Comparison of ENCODE assay signal across 34 cellular contexts in genomic region chr6:133820208-133820607, GRCh38.
"Had no signal": no experiment of that assay in that cellular context is flagged by ENCODE, and none has a peak within 500 bp of the region (broad histone marks: within the 10 kb centered on the region; RNA-seq: fewer than 3 reads in every experiment).

No MANE protein-coding gene starts in this region.

- H3K27ac Mint-ChIP-seq: activated B cell treated with CpG ODN at 0.5 μM for 24 hours; activated CD4-positive, alpha-beta memory T cell treated with anti-CD3 and anti-CD28 coated beads for 36 hours; activated CD4-positive, alpha-beta T cell treated with anti-CD3 and anti-CD28 coated beads for 36 hours; activated CD4-positive, alpha-beta T cell treated with anti-CD3 and anti-CD28 coated beads, Interleukin-2, amount 10 ng/mL, durations not matched to agents 24 days and 14 days; activated CD8-positive, alpha-beta memory T cell treated with anti-CD3 and anti-CD28 coated beads, Interleukin-2, amount 10 ng/mL, durations not matched to agents 7 days and 5 days; activated CD8-positive, alpha-beta T cell treated with anti-CD3 and anti-CD28 coated beads, Interleukin-2, amount 10 ng/mL, durations not matched to agents 7 days and 5 days; activated naive CD4-positive, alpha-beta T cell treated with anti-CD3 and anti-CD28 coated beads, Interleukin-2, amount 10 ng/mL, durations not matched to agents 7 days and 5 days; activated naive CD4-positive, alpha-beta T cell treated with anti-CD3 and anti-CD28 coated beads, Interleukin-2, amount 50 U/mL, for 72 hours; activated naive CD8-positive, alpha-beta T cell treated with anti-CD3 and anti-CD28 coated beads, Interleukin-2, amount 10 ng/mL, durations not matched to agents 7 days and 5 days; activated T-helper 1 cell treated with anti-CD3 and anti-CD28 coated beads, Interleukin-12 subunit alpha, Interleukin-12 subunit beta, Interleukin-2, Interleukin-4 antibody, amounts not matched to agents 30 ng/mL and 10 ng/mL and 1 ng/mL, durations not matched to agents 14 hours and 24 hours and 36 hours; activated T-helper 2 cell treated with anti-CD3 and anti-CD28 coated beads, Interferon-gamma antibody, Interleukin-2, Interleukin-4, amounts not matched to agents 10 μg/mL and 5 μg/mL and 100 μg/mL, durations not matched to agents 14 hours and 24 hours and 36 hours; brain; T-helper 17 cell; T-helper 2 cell treated with Interferon-gamma antibody and Interleukin-4, amounts not matched to agents 5 μg/mL and 100 μg/mL, for 36 hours had no signal

- H3K4me1 ChIP-seq: breast epithelium, colonic mucosa had no signal

- H3K27me3 Mint-ChIP-seq: activated CD4-positive, alpha-beta memory T cell treated with anti-CD3 and anti-CD28 coated beads for 36 hours; activated CD4-positive, alpha-beta T cell treated with anti-CD3 and anti-CD28 coated beads, Interleukin-2, amount 10 ng/mL, durations not matched to agents 24 days and 14 days; activated CD8-positive, alpha-beta memory T cell treated with anti-CD3 and anti-CD28 coated beads, Interleukin-2, amount 10 ng/mL, durations not matched to agents 7 days and 5 days; brain had no signal

- DNase-seq: activated B cell treated with CpG ODN at 0.5 μM for 24 hours; activated CD4-positive, alpha-beta memory T cell treated with anti-CD3 and anti-CD28 coated beads for 36 hours; activated CD4-positive, alpha-beta T cell treated with anti-CD3 and anti-CD28 coated beads for 36 hours; activated CD4-positive, alpha-beta T cell treated with anti-CD3 and anti-CD28 coated beads, Interleukin-2, amount 10 ng/mL, durations not matched to agents 24 days and 14 days; activated CD4-positive, CD25-positive, alpha-beta regulatory T cell treated with anti-CD3 and anti-CD28 coated beads, Interleukin-2, amount 50 U/mL, for 72 hours; activated CD8-positive, alpha-beta memory T cell treated with anti-CD3 and anti-CD28 coated beads, Interleukin-2, amount 10 ng/mL, durations not matched to agents 7 days and 5 days; activated CD8-positive, alpha-beta memory T cell treated with anti-CD3 and anti-CD28 coated beads, Interleukin-2, amount 50 U/mL, for 4 hours; activated CD8-positive, alpha-beta T cell treated with anti-CD3 and anti-CD28 coated beads, Interleukin-2, amount 10 ng/mL, durations not matched to agents 7 days and 5 days; activated effector memory CD4-positive, alpha-beta T cell treated with anti-CD3 and anti-CD28 coated beads, Interleukin-2, amount 50 U/mL, for 16 hours; activated naive CD4-positive, alpha-beta T cell; activated naive CD4-positive, alpha-beta T cell treated with anti-CD3 and anti-CD28 coated beads, Interleukin-2, amount 10 ng/mL, durations not matched to agents 7 days and 5 days; activated naive CD8-positive, alpha-beta T cell treated with anti-CD3 and anti-CD28 coated beads, Interleukin-2, amount 10 ng/mL, durations not matched to agents 7 days and 5 days; activated T-cell treated with anti-CD3 and anti-CD28 coated beads, Interleukin-2, amount 50 U/mL, for 1 hour; activated T-cell treated with anti-CD3 and anti-CD28 coated beads, Interleukin-2, amount 50 U/mL, for 48 hours; central memory CD4-positive, alpha-beta T cell; cerebellar nuclear complex; colonic mucosa; effector CD8-positive, alpha-beta T cell; esophagus squamous epithelium; foreskin melanocyte; T-helper 1 cell; T-helper 17 cell; T1000 had no signal

- H3K9me3 ChIP-seq: ascending aorta, breast epithelium, colonic mucosa, esophagus squamous epithelium, gastroesophageal sphincter had no signal

- H3K9me3 Mint-ChIP-seq: activated B cell treated with CpG ODN at 0.5 μM for 24 hours; activated CD4-positive, alpha-beta memory T cell treated with anti-CD3 and anti-CD28 coated beads for 36 hours; activated CD4-positive, alpha-beta T cell treated with anti-CD3 and anti-CD28 coated beads, Interleukin-2, amount 10 ng/mL, durations not matched to agents 24 days and 14 days; activated naive CD4-positive, alpha-beta T cell treated with anti-CD3 and anti-CD28 coated beads, Interleukin-2, amount 10 ng/mL, durations not matched to agents 7 days and 5 days; activated naive CD8-positive, alpha-beta T cell treated with anti-CD3 and anti-CD28 coated beads, Interleukin-2, amount 10 ng/mL, durations not matched to agents 7 days and 5 days; activated T-helper 1 cell treated with anti-CD3 and anti-CD28 coated beads, Interleukin-12 subunit alpha, Interleukin-12 subunit beta, Interleukin-2, Interleukin-4 antibody, amounts not matched to agents 30 ng/mL and 10 ng/mL and 1 ng/mL, durations not matched to agents 14 hours and 24 hours and 36 hours; activated T-helper 2 cell treated with anti-CD3 and anti-CD28 coated beads, Interferon-gamma antibody, Interleukin-2, Interleukin-4, amounts not matched to agents 10 μg/mL and 5 μg/mL and 100 μg/mL, durations not matched to agents 14 hours and 24 hours and 36 hours; brain; T-helper 2 cell treated with Interferon-gamma antibody and Interleukin-4, amounts not matched to agents 5 μg/mL and 100 μg/mL, for 36 hours had no signal

- H3K27ac ChIP-seq: ascending aorta, breast epithelium, cardiac muscle cell, colonic mucosa, epithelial cell of prostate, esophagus squamous epithelium, gastroesophageal sphincter, VCaP had no signal

- H3K36me3 Mint-ChIP-seq: activated CD4-positive, alpha-beta memory T cell treated with anti-CD3 and anti-CD28 coated beads for 36 hours; activated CD8-positive, alpha-beta memory T cell treated with anti-CD3 and anti-CD28 coated beads, Interleukin-2, amount 10 ng/mL, durations not matched to agents 7 days and 5 days; activated naive CD4-positive, alpha-beta T cell treated with anti-CD3 and anti-CD28 coated beads, Interleukin-2, amount 10 ng/mL, durations not matched to agents 7 days and 5 days; activated naive CD4-positive, alpha-beta T cell treated with anti-CD3 and anti-CD28 coated beads, Interleukin-2, amount 50 U/mL, for 72 hours; activated naive CD8-positive, alpha-beta T cell treated with anti-CD3 and anti-CD28 coated beads, Interleukin-2, amount 10 ng/mL, durations not matched to agents 7 days and 5 days; brain had no signal

- H3K4me1 Mint-ChIP-seq: activated B cell treated with CpG ODN at 0.5 μM for 24 hours; activated CD4-positive, alpha-beta T cell treated with anti-CD3 and anti-CD28 coated beads, Interleukin-2, amount 10 ng/mL, durations not matched to agents 24 days and 14 days; activated CD8-positive, alpha-beta memory T cell treated with anti-CD3 and anti-CD28 coated beads, Interleukin-2, amount 10 ng/mL, durations not matched to agents 7 days and 5 days; activated naive CD4-positive, alpha-beta T cell treated with anti-CD3 and anti-CD28 coated beads, Interleukin-2, amount 10 ng/mL, durations not matched to agents 7 days and 5 days; activated naive CD8-positive, alpha-beta T cell treated with anti-CD3 and anti-CD28 coated beads, Interleukin-2, amount 10 ng/mL, durations not matched to agents 7 days and 5 days; brain; T-helper 17 cell had no signal

- H3K27me3 ChIP-seq: ascending aorta, breast epithelium, cardiac muscle cell, colonic mucosa, esophagus squamous epithelium, gastroesophageal sphincter had no signal

- H3K36me3 ChIP-seq: ascending aorta, breast epithelium, cardiac muscle cell, colonic mucosa, esophagus squamous epithelium, gastroesophageal sphincter had no signal

- H3K4me3 Mint-ChIP-seq: activated B cell treated with CpG ODN at 0.5 μM for 24 hours; activated CD4-positive, alpha-beta memory T cell treated with anti-CD3 and anti-CD28 coated beads for 36 hours; activated CD4-positive, alpha-beta T cell treated with anti-CD3 and anti-CD28 coated beads for 36 hours; activated CD4-positive, alpha-beta T cell treated with anti-CD3 and anti-CD28 coated beads, Interleukin-2, amount 10 ng/mL, durations not matched to agents 24 days and 14 days; activated CD8-positive, alpha-beta memory T cell treated with anti-CD3 and anti-CD28 coated beads, Interleukin-2, amount 10 ng/mL, durations not matched to agents 7 days and 5 days; activated CD8-positive, alpha-beta T cell treated with anti-CD3 and anti-CD28 coated beads, Interleukin-2, amount 10 ng/mL, durations not matched to agents 7 days and 5 days; activated naive CD4-positive, alpha-beta T cell treated with anti-CD3 and anti-CD28 coated beads, Interleukin-2, amount 10 ng/mL, durations not matched to agents 7 days and 5 days; activated naive CD8-positive, alpha-beta T cell treated with anti-CD3 and anti-CD28 coated beads, Interleukin-2, amount 10 ng/mL, durations not matched to agents 7 days and 5 days; activated T-helper 1 cell treated with anti-CD3 and anti-CD28 coated beads, Interleukin-12 subunit alpha, Interleukin-12 subunit beta, Interleukin-2, Interleukin-4 antibody, amounts not matched to agents 30 ng/mL and 10 ng/mL and 1 ng/mL, durations not matched to agents 14 hours and 24 hours and 36 hours; brain; T-helper 17 cell; T-helper 2 cell treated with Interferon-gamma antibody and Interleukin-4, amounts not matched to agents 5 μg/mL and 100 μg/mL, for 36 hours had no signal

- H3K4me3 ChIP-seq: ascending aorta, breast epithelium, cardiac muscle cell, colonic mucosa, esophagus squamous epithelium, gastroesophageal sphincter had no signal

- ATAC-seq: activated CD4-positive, alpha-beta T cell treated with anti-CD3 and anti-CD28 coated beads for 36 hours; activated CD8-positive, alpha-beta memory T cell treated with anti-CD3 and anti-CD28 coated beads, Interleukin-2, amount 10 ng/mL, durations not matched to agents 7 days and 5 days; activated CD8-positive, alpha-beta T cell treated with anti-CD3 and anti-CD28 coated beads, Interleukin-2, amount 10 ng/mL, durations not matched to agents 7 days and 5 days; activated naive CD4-positive, alpha-beta T cell treated with anti-CD3 and anti-CD28 coated beads, Interleukin-2, amount 50 U/mL, for 72 hours; gastroesophageal sphincter; T-helper 17 cell had no signal
